In genomic region chr4:176323511-176324160, GRCh38 we compare ENCODE assay signal across 13 cellular contexts. TPM values are rescaled to one million over a fixed set of nuclear protein-coding genes. Genes with fewer than 3 reads are reported as not detected.
A peak's percentile ranks its signal among the peaks of the same experiment; 100 is the strongest.
DNase-seq lines count a peak whose midpoint lies in the region; ATAC-seq, FAIRE-seq and TF ChIP-seq lines count a peak whose summit lies in the region.
"Had no signal": no experiment of that assay in that cellular context is flagged by ENCODE, and none has a peak within 500 bp of the region (broad histone marks: within the 10 kb centered on the region; RNA-seq: fewer than 3 reads in every experiment).

No MANE protein-coding gene starts in this region.

- H3K27me3 Mint-ChIP-seq in activated naive CD4-positive, alpha-beta T cell treated with anti-CD3 and anti-CD28 coated beads, Interleukin-2, amount 50 U/mL, for 24 hours = no peaks in the 10 kb centered on the region
- H3K27me3 Mint-ChIP-seq in WTC11 (ENCODE audit: low read depth) = no peaks in the 10 kb centered on the region

- no peak overlapping the region for H2AFZ ChIP-seq in smooth muscle cell (ENCODE audit: low read depth)

- H3K36me3 Mint-ChIP-seq in activated naive CD4-positive, alpha-beta T cell treated with anti-CD3 and anti-CD28 coated beads, Interleukin-2, amount 50 U/mL, for 24 hours = peaks cover 7% of the 10 kb centered on the region
- H3K36me3 Mint-ChIP-seq in WTC11 = no peaks in the 10 kb centered on the region

- H3K36me3 ChIP-seq in smooth muscle cell (ENCODE audit: low read depth) = peaks cover 6% of the 10 kb centered on the region
- H3K36me3 ChIP-seq: colonic mucosa had no signal

- DNase-seq in activated naive CD4-positive, alpha-beta T cell treated with anti-CD3 and anti-CD28 coated beads, Interleukin-2, amount 50 U/mL, for 16 hours = no peak
- DNase-seq in WTC11 (ENCODE audit: low spot score) = no peak
- DNase-seq in fibroblast of peridontal ligament (ENCODE audit: extremely low read depth) = peak; percentile 54
- DNase-seq in smooth muscle cell (lab: John Stamatoyannopoulos, UW; ENCODE audit: unreplicated experiment) = no peak
- no peak for DNase-seq in RCC 7860 (ENCODE audit: low spot score)
- no peak for DNase-seq in GM13976 (ENCODE audit: low spot score)
- DNase-seq: colonic mucosa, esophagus squamous epithelium, WERI-Rb-1 had no signal

- no peak overlapping the region for H3K27ac ChIP-seq in smooth muscle cell (ENCODE audit: low read depth)
- H3K27ac ChIP-seq: colonic mucosa, esophagus squamous epithelium, SJSA1, skin epidermis, WERI-Rb-1 had no signal

- WGBS in smooth muscle cell (ENCODE audit: low lambda C conversion rate) = 94% methylated on average over 3 of the region's 3 CpGs

- H3K4me2 ChIP-seq in smooth muscle cell = peak overlapping the region; percentile 97

- no peaks in the 10 kb centered on the region for H3K9me3 Mint-ChIP-seq in activated naive CD4-positive, alpha-beta T cell treated with anti-CD3 and anti-CD28 coated beads, Interleukin-2, amount 50 U/mL, for 24 hours
- H3K9me3 Mint-ChIP-seq in WTC11 = no peaks in the 10 kb centered on the region

- H3K27ac Mint-ChIP-seq in activated naive CD4-positive, alpha-beta T cell treated with anti-CD3 and anti-CD28 coated beads, Interleukin-2, amount 50 U/mL, for 24 hours = peak overlapping the region; percentile 15
- H3K27ac Mint-ChIP-seq in WTC11 = peak overlapping the region; percentile 17; the same call in 1 of the 2 replicates

- H3K9ac ChIP-seq in smooth muscle cell (ENCODE audit: low read depth) = no peak overlapping the region

- H3K4me1 Mint-ChIP-seq in activated naive CD4-positive, alpha-beta T cell treated with anti-CD3 and anti-CD28 coated beads, Interleukin-2, amount 50 U/mL, for 24 hours = peaks cover 60% of the 10 kb centered on the region
- H3K4me1 Mint-ChIP-seq in WTC11 = peaks cover 32% of the 10 kb centered on the region

- no peaks in the 10 kb centered on the region for H3K9me3 ChIP-seq in smooth muscle cell (replicated peaks; ENCODE audit: low read depth)
- H3K9me3 ChIP-seq: colonic mucosa, esophagus squamous epithelium, SJSA1 had no signal

- FAIRE-seq in RCC 7860 (lab: Jason Lieb, UNC) = no peak

- no peaks in the 10 kb centered on the region for H3K27me3 ChIP-seq in smooth muscle cell (ENCODE audit: low read depth)
- H3K27me3 ChIP-seq: colonic mucosa, esophagus squamous epithelium, SJSA1 had no signal

- CTCF ChIA-PET in WTC11 (lab: Charles Lee) = no interaction called here

- H4K20me1 ChIP-seq in smooth muscle cell (ENCODE audit: low read depth) = peaks cover 72% of the 10 kb centered on the region

- POLR2A ChIA-PET in WTC11 (lab: Charles Lee) = interaction anchor here (0.6 kb wide), 1 partner anchor 258 kb away, joined by 3 read pairs; no protein-coding TSS in a partner anchor

- TF ChIP-seq CTCF in WTC11 (IDR thresholded peaks at IDR 0.05) = no peak
- no peak for TF ChIP-seq CTCF in smooth muscle cell (IDR thresholded peaks at IDR 0.05; ENCODE audit: borderline replicate concordance, insufficient read depth, poor library complexity, severe bottlenecking)
- TF ChIP-seq CTCF in GM13976 (IDR thresholded peaks at IDR 0.05; ENCODE audit: borderline replicate concordance, control extremely low read depth, extremely low read depth, insufficient read depth, missing control alignments) = no peak

- in situ Hi-C loops in GM13976 (cut with MboI; ENCODE audit: low sequenced_read_pairs, unreplicated experiment) = no loop called here

- H3K4me1 ChIP-seq in smooth muscle cell (ENCODE audit: low read depth) = peaks cover 18% of the 10 kb centered on the region

- H3K4me3 Mint-ChIP-seq in activated naive CD4-positive, alpha-beta T cell treated with anti-CD3 and anti-CD28 coated beads, Interleukin-2, amount 50 U/mL, for 24 hours = peak overlapping the region; percentile 32
- H3K4me3 Mint-ChIP-seq in WTC11 = no peak overlapping the region

- no peaks in the 10 kb centered on the region for H3F3A ChIP-seq in smooth muscle cell (ENCODE audit: low read depth)

- no peak overlapping the region for H3K4me3 ChIP-seq in smooth muscle cell
- H3K4me3 ChIP-seq: colonic mucosa, SJSA1, skin epidermis had no signal

- H3K79me2 ChIP-seq in smooth muscle cell (ENCODE audit: low read depth) = peaks cover 80% of the 10 kb centered on the region

- no peak for ATAC-seq in WTC11
- no peak for ATAC-seq in HG03460 (IDR thresholded peaks at IDR 0.05; ENCODE audit: unreplicated experiment)

TF ChIP-seq in WTC11, 78 proteins besides CTCF, POLR2A, EP300 and RAD21:
- TF ChIP-seq ETV6 (CRISPR knock-in tag; IDR thresholded peaks at IDR 0.05) = no peak
- no peak for TF ChIP-seq CBFB (CRISPR knock-in tag; IDR thresholded peaks at IDR 0.05; ENCODE audit: low read depth)
- no peak for TF ChIP-seq GABPB1 (CRISPR knock-in tag; IDR thresholded peaks at IDR 0.05)
- TF ChIP-seq MLX (CRISPR knock-in tag; IDR thresholded peaks at IDR 0.05) = no peak
- no peak for TF ChIP-seq FOXK1 (CRISPR knock-in tag; IDR thresholded peaks at IDR 0.05)
- no peak for TF ChIP-seq ZNF263 (CRISPR knock-in tag; IDR thresholded peaks at IDR 0.05; ENCODE audit: low read depth)
- no peak for TF ChIP-seq GRHL2 (CRISPR knock-in tag; IDR thresholded peaks at IDR 0.05; ENCODE audit: insufficient replicate concordance, severe bottlenecking)
- no peak for TF ChIP-seq AR (CRISPR knock-in tag; IDR thresholded peaks at IDR 0.05)
- TF ChIP-seq ZSCAN18 (CRISPR knock-in tag; IDR thresholded peaks at IDR 0.05) = no peak

RNA-seq across cellular contexts. Expression of gene SPCS3, which starts 3.9 kb away (rescaled TPM):
- 117 to 127 TPM (median 125 TPM) in 3 replicates for total RNA-seq in WTC11 (2021)
- 195 and 237 TPM in 2 replicates for total RNA-seq in smooth muscle cell
- polyA plus RNA-seq in smooth muscle cell = 101 and 116 TPM in 2 replicates

RNA-seq across cellular contexts. Expression of gene ASB5, which starts 54.6 kb away (rescaled TPM):
- total RNA-seq in WTC11 (2021) (0.18 TPM in 1 of 3 replicates, not detected in the others), smooth muscle cell (0.18 TPM in 1 of 2 replicates, not detected in the other)
- not detected in 2 replicates for polyA plus RNA-seq in smooth muscle cell
